In genomic region chr21:44766818-44767354, GRCh38 we compare ENCODE assay signal across 25 cellular contexts. TPM values are rescaled to one million over a fixed set of nuclear protein-coding genes. Genes with fewer than 3 reads are reported as not detected.
DNase-seq lines count a peak whose midpoint lies in the region; ATAC-seq and TF ChIP-seq lines count a peak whose summit lies in the region.
"Had no signal": no experiment of that assay in that cellular context is flagged by ENCODE, and none has a peak within 500 bp of the region (broad histone marks: within the 10 kb centered on the region; RNA-seq: fewer than 3 reads in every experiment).

No MANE protein-coding gene starts in this region.

- H3K4me3 Mint-ChIP-seq in activated CD8-positive, alpha-beta T cell treated with anti-CD3 and anti-CD28 coated beads, Interleukin-2, amount 10 ng/mL, durations not matched to agents 7 days and 5 days = no peak overlapping the region
- no peak overlapping the region for H3K4me3 Mint-ChIP-seq in activated CD8-positive, alpha-beta T cell treated with anti-CD3 and anti-CD28 coated beads for 36 hours
- peak overlapping the region in 2 of 7 donors; percentile 13 to 43 for H3K4me3 Mint-ChIP-seq in CD8-positive, alpha-beta memory T cell
- H3K4me3 Mint-ChIP-seq in natural killer cell = no peak overlapping the region

- no peak overlapping the region for H2BK120ac ChIP-seq in neuronal stem cell (ENCODE audit: low read depth, low read length)

- H3K27me3 Mint-ChIP-seq in activated CD8-positive, alpha-beta T cell treated with anti-CD3 and anti-CD28 coated beads, Interleukin-2, amount 10 ng/mL, durations not matched to agents 7 days and 5 days (ENCODE audit: low read depth) = no peaks in the 10 kb centered on the region
- H3K27me3 Mint-ChIP-seq in activated CD8-positive, alpha-beta T cell treated with anti-CD3 and anti-CD28 coated beads for 36 hours = no peaks in the 10 kb centered on the region
- H3K27me3 Mint-ChIP-seq in CD8-positive, alpha-beta memory T cell = no peaks in the 10 kb centered on the region
- H3K27me3 Mint-ChIP-seq in natural killer cell (ENCODE audit: low read depth in 2 of 2) = no peaks in the 10 kb centered on the region

- CTCF ChIA-PET in activated CD8-positive, alpha-beta T cell treated with anti-CD3 and anti-CD28 coated beads, Interleukin-2, amount 10 ng/mL, durations not matched to agents 7 days and 5 days (lab: Charles Lee) = interaction anchor here (3.9 kb wide), 1 partner anchor 27 kb away, joined by 20 read pairs; no protein-coding TSS in a partner anchor
- CTCF ChIA-PET in activated CD8-positive, alpha-beta T cell treated with anti-CD3 and anti-CD28 coated beads for 36 hours (lab: Charles Lee) = no interaction called here
- CTCF ChIA-PET in CD8-positive, alpha-beta memory T cell (lab: Charles Lee) = interaction anchor here (1.0 to 2.9 kb wide), 2 partner anchors 25 to 257 kb away, joined by 3 to 11 read pairs; no protein-coding TSS in a partner anchor

- POLR2A ChIA-PET in activated CD8-positive, alpha-beta T cell treated with anti-CD3 and anti-CD28 coated beads, Interleukin-2, amount 10 ng/mL, durations not matched to agents 7 days and 5 days (lab: Charles Lee) = interaction anchor here (1.0 kb wide), 1 partner anchor 17 kb away, joined by 3 read pairs; no protein-coding TSS in a partner anchor
- POLR2A ChIA-PET in activated CD8-positive, alpha-beta T cell treated with anti-CD3 and anti-CD28 coated beads for 36 hours (lab: Charles Lee) = no interaction called here
- POLR2A ChIA-PET in CD8-positive, alpha-beta memory T cell (lab: Charles Lee) = no interaction called here

- H3K79me1 ChIP-seq in neuronal stem cell (ENCODE audit: low read depth, low read length) = peaks cover 11% of the 10 kb centered on the region

- peak overlapping the region; percentile 17 for H4K8ac ChIP-seq in neuronal stem cell (ENCODE audit: low read depth, low read length)

- no CpG with 5 or more reads among the region's 11 CpGs for WGBS in neuronal stem cell (ENCODE audit: extremely low coverage in 2 of 2, insufficient read length in 2 of 2, insufficient replicate concordance in 1 of 2), 2 donors

- H2AK5ac ChIP-seq in neuronal stem cell (ENCODE audit: low read depth, low read length) = peak overlapping the region; percentile 48

- H3K27ac Mint-ChIP-seq in activated CD8-positive, alpha-beta T cell treated with anti-CD3 and anti-CD28 coated beads, Interleukin-2, amount 10 ng/mL, durations not matched to agents 7 days and 5 days = peak overlapping the region; percentile 92
- no peak overlapping the region for H3K27ac Mint-ChIP-seq in activated CD8-positive, alpha-beta T cell treated with anti-CD3 and anti-CD28 coated beads for 36 hours
- peak overlapping the region in 5 of 8 donors; percentile 12 to 87 (median 66) for H3K27ac Mint-ChIP-seq in CD8-positive, alpha-beta memory T cell
- H3K27ac Mint-ChIP-seq in natural killer cell = no peak overlapping the region

- H3K14ac ChIP-seq in neuronal stem cell (ENCODE audit: low read length) = peak overlapping the region; percentile 56

- peak overlapping the region; percentile 80 for H3K23ac ChIP-seq in neuronal stem cell (ENCODE audit: low read depth, low read length, poor library complexity)

- peaks cover 20% of the 10 kb centered on the region for H3K4me1 ChIP-seq in CD8-positive, alpha-beta memory T cell (ENCODE audit: insufficient read depth, low read length)
- H3K4me1 ChIP-seq in neuronal stem cell (ENCODE audit: control insufficient read depth in 2 of 2, insufficient read depth in 1 of 2, low read depth in 1 of 2, low read length in 2 of 2) = peaks cover 17 to 29% of the 10 kb centered on the region in 2 donors

- no peaks in the 10 kb centered on the region for H3K27me3 ChIP-seq in CD8-positive, alpha-beta memory T cell (ENCODE audit: insufficient read depth, low read length, poor library complexity, severe bottlenecking)
- H3K27me3 ChIP-seq in neuronal stem cell (ENCODE audit: control insufficient read depth in 3 of 3, insufficient read depth in 3 of 3, low read depth in 1 of 3, low read length in 3 of 3) = no peaks in the 10 kb centered on the region
- H3K27me3 ChIP-seq: heart left ventricle, spleen had no signal

- peak overlapping the region; percentile 85 for H4K91ac ChIP-seq in neuronal stem cell (ENCODE audit: low read depth, low read length, poor library complexity)

- intact Hi-C loops in activated CD8-positive, alpha-beta T cell treated with anti-CD3 and anti-CD28 coated beads for 36 hours (cut with micrococcal nuclease) = no loop called here
- intact Hi-C loops in natural killer cell (cut with micrococcal nuclease) = no loop called here

- peaks cover 29% of the 10 kb centered on the region for H3K4me1 Mint-ChIP-seq in activated CD8-positive, alpha-beta T cell treated with anti-CD3 and anti-CD28 coated beads, Interleukin-2, amount 10 ng/mL, durations not matched to agents 7 days and 5 days (ENCODE audit: low read depth)
- H3K4me1 Mint-ChIP-seq in activated CD8-positive, alpha-beta T cell treated with anti-CD3 and anti-CD28 coated beads for 36 hours (ENCODE audit: low read depth) = peaks cover 21% of the 10 kb centered on the region
- H3K4me1 Mint-ChIP-seq in CD8-positive, alpha-beta memory T cell = peaks cover 11 to 19% (median 12%) of the 10 kb centered on the region in 3 donors
- H3K4me1 Mint-ChIP-seq in natural killer cell = peaks cover 12% of the 10 kb centered on the region in 2 donors

- no peak overlapping the region for H2BK5ac ChIP-seq in neuronal stem cell (ENCODE audit: low read length)

- no peak for DNase-seq in activated CD8-positive, alpha-beta T cell treated with anti-CD3 and anti-CD28 coated beads, Interleukin-2, amount 10 ng/mL, durations not matched to agents 7 days and 5 days
- DNase-seq in activated CD8-positive, alpha-beta T cell treated with anti-CD3 and anti-CD28 coated beads for 36 hours = no peak
- DNase-seq in CD8-positive, alpha-beta memory T cell = peak in 1 of 5 donors; percentile 35
- no peak for DNase-seq in neuronal stem cell (ENCODE audit: low spot score)
- DNase-seq in stimulated activated CD4-positive, alpha-beta T cell treated with anti-CD3 and anti-CD28 coated beads, Interleukin-1b, Interleukin-23, amount 100 ng/mL, for 48 hours = no peak
- no peak for DNase-seq in natural killer cell
- DNase-seq: activated CD4-positive, alpha-beta T cell treated with anti-CD3 and anti-CD28 coated beads for 1 hour; activated CD8-positive, alpha-beta memory T cell treated with anti-CD3 and anti-CD28 coated beads, Interleukin-2, amount 50 U/mL, for 4 hours; activated effector memory CD4-positive, alpha-beta T cell treated with Interleukin-2 at 50 U/mL for 16 hours; amygdala; dermis blood vessel endothelial cell; DMS153; GF-D8; mucosa of descending colon; NCI-H1048; NCI-H1930; NCI-H226; NCI-H82; spleen; stimulated activated CD4-positive, alpha-beta T cell treated with anti-CD3 and anti-CD28 coated beads, Interleukin-4, amount 100 ng/mL, for 4 hours; T1000 had no signal

- H3K27ac ChIP-seq in CD8-positive, alpha-beta memory T cell (ENCODE audit: low read depth, low read length) = no peak overlapping the region
- H3K27ac ChIP-seq in VCaP (peak overlapping the region; percentile 82), neuronal stem cell (replicated peaks; ENCODE audit: low read length) (no peak overlapping the region)
- H3K27ac ChIP-seq: heart left ventricle, spleen had no signal

- no peak overlapping the region for H2BK12ac ChIP-seq in neuronal stem cell (ENCODE audit: low read length)

- H3K4me3 ChIP-seq in CD8-positive, alpha-beta memory T cell (ENCODE audit: low read length) = no peak overlapping the region
- peak overlapping the region in 1 of 2 donors; percentile 51 for H3K4me3 ChIP-seq in neuronal stem cell (ENCODE audit: low read length in 2 of 2)
- H3K4me3 ChIP-seq: heart left ventricle, mucosa of descending colon, spleen had no signal

- ATAC-seq in activated CD8-positive, alpha-beta T cell treated with anti-CD3 and anti-CD28 coated beads, Interleukin-2, amount 10 ng/mL, durations not matched to agents 7 days and 5 days = no peak
- no peak for ATAC-seq in activated CD8-positive, alpha-beta T cell treated with anti-CD3 and anti-CD28 coated beads for 36 hours
- ATAC-seq in HG03460 (IDR thresholded peaks at IDR 0.05; ENCODE audit: unreplicated experiment) (no peak), natural killer cell (no peak)
- ATAC-seq: left lobe of liver, mucosa of descending colon had no signal

- TF ChIP-seq CTCF in activated CD8-positive, alpha-beta T cell treated with anti-CD3 and anti-CD28 coated beads for 36 hours (IDR thresholded peaks at IDR 0.05) = no peak
- TF ChIP-seq CTCF in VCaP (conservative IDR thresholded peaks at IDR 0.05) (no peak), natural killer cell (IDR thresholded peaks at IDR 0.05) (no peak)

- H3K4me2 ChIP-seq in neuronal stem cell (ENCODE audit: insufficient read depth, low read length, poor library complexity, severe bottlenecking) = no peak overlapping the region

- H2BK15ac ChIP-seq in neuronal stem cell (ENCODE audit: low read length) = peak overlapping the region; percentile 89

- H3K36me3 ChIP-seq in CD8-positive, alpha-beta memory T cell (ENCODE audit: insufficient read depth, low read length) = peaks cover 14% of the 10 kb centered on the region
- H3K36me3 ChIP-seq in neuronal stem cell (replicated peaks in 1 of 2; ENCODE audit: control insufficient read depth in 2 of 2, insufficient read depth in 2 of 2, low read length in 2 of 2) = peaks cover 16 to 25% of the 10 kb centered on the region in 2 donors

- H3K9me3 ChIP-seq in CD8-positive, alpha-beta memory T cell (ENCODE audit: low read length) = no peaks in the 10 kb centered on the region
- peaks cover 0 to 2% of the 10 kb centered on the region in 2 donors for H3K9me3 ChIP-seq in neuronal stem cell (replicated peaks in 1 of 2; ENCODE audit: control insufficient read depth in 2 of 2, insufficient read depth in 1 of 2, low read depth in 1 of 2, low read length in 2 of 2)
- H3K9me3 ChIP-seq: heart left ventricle, mucosa of descending colon, spleen had no signal

- H3K9me3 Mint-ChIP-seq in activated CD8-positive, alpha-beta T cell treated with anti-CD3 and anti-CD28 coated beads, Interleukin-2, amount 10 ng/mL, durations not matched to agents 7 days and 5 days (ENCODE audit: insufficient read depth) = no peaks in the 10 kb centered on the region
- H3K9me3 Mint-ChIP-seq in activated CD8-positive, alpha-beta T cell treated with anti-CD3 and anti-CD28 coated beads for 36 hours = no peaks in the 10 kb centered on the region
- H3K9me3 Mint-ChIP-seq in CD8-positive, alpha-beta memory T cell = no peaks in the 10 kb centered on the region
- H3K9me3 Mint-ChIP-seq in natural killer cell = no peaks in the 10 kb centered on the region

- H3K9ac ChIP-seq in neuronal stem cell (ENCODE audit: low read depth, low read length, poor library complexity) = no peak overlapping the region

- peak overlapping the region; percentile 85 for H3K18ac ChIP-seq in neuronal stem cell (ENCODE audit: low read length)

- H3K36me3 Mint-ChIP-seq in activated CD8-positive, alpha-beta T cell treated with anti-CD3 and anti-CD28 coated beads, Interleukin-2, amount 10 ng/mL, durations not matched to agents 7 days and 5 days (ENCODE audit: low read depth) = peaks cover 21% of the 10 kb centered on the region
- H3K36me3 Mint-ChIP-seq in activated CD8-positive, alpha-beta T cell treated with anti-CD3 and anti-CD28 coated beads for 36 hours (ENCODE audit: low read depth) = peaks cover 18% of the 10 kb centered on the region
- H3K36me3 Mint-ChIP-seq in CD8-positive, alpha-beta memory T cell = peaks cover 0 to 36% (median 13%) of the 10 kb centered on the region in 3 donors
- H3K36me3 Mint-ChIP-seq in natural killer cell = no peaks in the 10 kb centered on the region

- H3K4ac ChIP-seq in neuronal stem cell (ENCODE audit: low read length) = peak overlapping the region; percentile 89

- H2AFZ ChIP-seq in neuronal stem cell (ENCODE audit: low read length) = no peak overlapping the region

RNA-seq across cellular contexts. Expression of gene UBE2G2, which starts 34.7 kb away (rescaled TPM):
- 10 to 100 TPM; 85.5 to 86.0 TPM for total RNA-seq in activated CD8-positive, alpha-beta T cell treated with anti-CD3 and anti-CD28 coated beads, Interleukin-2, amount 10 ng/mL, durations not matched to agents 7 days and 5 days
- 100 to 1,000 TPM; 113 to 115 TPM for total RNA-seq in activated CD8-positive, alpha-beta T cell treated with anti-CD3 and anti-CD28 coated beads for 36 hours
- total RNA-seq in CD8-positive, alpha-beta memory T cell = 100 to 1,000 TPM; 112 to 116 TPM
- 60.1 TPM for polyA plus RNA-seq in CD8-positive, alpha-beta memory T cell
- 48.4 TPM for polyA plus RNA-seq in neuronal stem cell (2013, experiment 1 of 2)
- polyA plus RNA-seq in neuronal stem cell (2013, experiment 2 of 2) = 50.1 TPM
- 100 to 1,000 TPM in 2 of 3 donors, 10 to 100 TPM in 1; 89.1 to 109 (median 107) TPM for total RNA-seq in natural killer cell

RNA-seq across cellular contexts. Expression of gene SUMO3, which starts 51.0 kb away (rescaled TPM):
- 100 to 1,000 TPM in 1 of 2 experiments, 10 to 100 TPM in 1; 98.8 to 102 TPM for total RNA-seq in activated CD8-positive, alpha-beta T cell treated with anti-CD3 and anti-CD28 coated beads, Interleukin-2, amount 10 ng/mL, durations not matched to agents 7 days and 5 days
- total RNA-seq in activated CD8-positive, alpha-beta T cell treated with anti-CD3 and anti-CD28 coated beads for 36 hours = 10 to 100 TPM; 69.8 to 72.9 TPM
- total RNA-seq in CD8-positive, alpha-beta memory T cell = 10 to 100 TPM; 81.7 to 85.3 TPM
- 88.1 TPM for polyA plus RNA-seq in CD8-positive, alpha-beta memory T cell
- polyA plus RNA-seq in neuronal stem cell (2013, experiment 1 of 2) = 216 TPM
- polyA plus RNA-seq in neuronal stem cell (2013, experiment 2 of 2) = 212 TPM
- 10 to 100 TPM; 64.0 to 70.1 (median 65.2) TPM for total RNA-seq in natural killer cell

RNA-seq across cellular contexts. Expression of gene TSPEAR, which starts 55.5 kb away (rescaled TPM):
- not detected for total RNA-seq in activated CD8-positive, alpha-beta T cell treated with anti-CD3 and anti-CD28 coated beads, Interleukin-2, amount 10 ng/mL, durations not matched to agents 7 days and 5 days
- not detected for total RNA-seq in activated CD8-positive, alpha-beta T cell treated with anti-CD3 and anti-CD28 coated beads for 36 hours
- total RNA-seq in CD8-positive, alpha-beta memory T cell = not detected
- 0.05 TPM for polyA plus RNA-seq in CD8-positive, alpha-beta memory T cell
- polyA plus RNA-seq in neuronal stem cell (2013, experiment 1 of 2) = 0.04 TPM
- polyA plus RNA-seq in neuronal stem cell (2013, experiment 2 of 2) = 0.04 TPM
- total RNA-seq in natural killer cell = not detected
- total RNA-seq: left lobe of liver had no signal

Comparison
In these comparisons a context has a peak if more than half of its experiments do, and no peak if none do; other contexts are left out.
1. H3K27ac Mint-ChIP-seq: peak in activated CD8-positive, alpha-beta T cell treated with anti-CD3 and anti-CD28 coated beads, Interleukin-2, amount 10 ng/mL, durations not matched to agents 7 days and 5 days (single experiment) and CD8-positive, alpha-beta memory T cell (5 of 8); none in activated CD8-positive, alpha-beta T cell treated with anti-CD3 and anti-CD28 coated beads for 36 hours (single experiment) and natural killer cell (0 of 2).